1 cellular context compared by ENCODE assay signal in the genomic region with DNA sequence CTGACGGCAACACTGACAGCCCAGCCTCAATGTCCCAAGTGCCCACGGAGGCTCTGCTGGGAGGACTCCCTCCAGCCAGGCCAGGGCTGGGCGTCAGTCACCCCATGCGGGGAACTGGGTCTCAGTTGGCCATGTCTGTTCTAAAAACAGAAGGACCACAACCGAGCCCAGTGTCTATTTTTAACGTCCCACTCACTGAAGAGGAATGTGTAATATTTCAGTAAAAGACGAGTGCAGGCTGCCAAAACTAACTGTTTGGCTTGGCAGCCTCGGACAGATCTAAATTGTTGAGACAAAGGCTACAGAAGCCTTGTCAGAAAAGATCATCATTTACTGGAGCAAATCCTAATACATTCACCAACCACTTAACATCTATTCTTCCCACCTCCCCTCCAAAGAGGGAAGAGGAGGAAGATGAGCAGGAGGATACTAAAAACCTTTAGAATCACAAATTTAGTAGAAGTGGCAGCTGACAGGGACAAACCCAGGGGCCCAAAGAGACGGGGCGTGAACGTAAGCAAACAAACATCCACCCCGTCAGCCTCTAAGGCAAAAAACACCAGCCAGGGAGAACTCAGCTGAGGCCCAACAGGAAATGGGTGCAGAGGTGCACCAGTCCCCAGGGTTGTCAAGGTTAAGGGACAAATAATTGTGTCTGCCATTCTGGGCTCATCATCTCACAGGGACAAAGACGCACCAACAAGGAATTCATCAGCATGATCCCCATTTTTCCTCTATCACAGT.
TF ChIP-seq lines count a peak whose summit lies in the region.

No MANE protein-coding gene starts in this region.

TF ChIP-seq in GM23338, 12 proteins besides CTCF, POLR2A, EP300 and RAD21 (continued from another document):
- TF ChIP-seq, protein P1, sequence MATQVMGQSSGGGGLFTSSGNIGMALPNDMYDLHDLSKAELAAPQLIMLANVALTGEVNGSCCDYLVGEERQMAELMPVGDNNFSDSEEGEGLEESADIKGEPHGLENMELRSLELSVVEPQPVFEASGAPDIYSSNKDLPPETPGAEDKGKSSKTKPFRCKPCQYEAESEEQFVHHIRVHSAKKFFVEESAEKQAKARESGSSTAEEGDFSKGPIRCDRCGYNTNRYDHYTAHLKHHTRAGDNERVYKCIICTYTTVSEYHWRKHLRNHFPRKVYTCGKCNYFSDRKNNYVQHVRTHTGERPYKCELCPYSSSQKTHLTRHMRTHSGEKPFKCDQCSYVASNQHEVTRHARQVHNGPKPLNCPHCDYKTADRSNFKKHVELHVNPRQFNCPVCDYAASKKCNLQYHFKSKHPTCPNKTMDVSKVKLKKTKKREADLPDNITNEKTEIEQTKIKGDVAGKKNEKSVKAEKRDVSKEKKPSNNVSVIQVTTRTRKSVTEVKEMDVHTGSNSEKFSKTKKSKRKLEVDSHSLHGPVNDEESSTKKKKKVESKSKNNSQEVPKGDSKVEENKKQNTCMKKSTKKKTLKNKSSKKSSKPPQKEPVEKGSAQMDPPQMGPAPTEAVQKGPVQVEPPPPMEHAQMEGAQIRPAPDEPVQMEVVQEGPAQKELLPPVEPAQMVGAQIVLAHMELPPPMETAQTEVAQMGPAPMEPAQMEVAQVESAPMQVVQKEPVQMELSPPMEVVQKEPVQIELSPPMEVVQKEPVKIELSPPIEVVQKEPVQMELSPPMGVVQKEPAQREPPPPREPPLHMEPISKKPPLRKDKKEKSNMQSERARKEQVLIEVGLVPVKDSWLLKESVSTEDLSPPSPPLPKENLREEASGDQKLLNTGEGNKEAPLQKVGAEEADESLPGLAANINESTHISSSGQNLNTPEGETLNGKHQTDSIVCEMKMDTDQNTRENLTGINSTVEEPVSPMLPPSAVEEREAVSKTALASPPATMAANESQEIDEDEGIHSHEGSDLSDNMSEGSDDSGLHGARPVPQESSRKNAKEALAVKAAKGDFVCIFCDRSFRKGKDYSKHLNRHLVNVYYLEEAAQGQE (IDR thresholded peaks at IDR 0.05; ENCODE audit: unreplicated experiment): no peak
- TF ChIP-seq, protein P2, sequence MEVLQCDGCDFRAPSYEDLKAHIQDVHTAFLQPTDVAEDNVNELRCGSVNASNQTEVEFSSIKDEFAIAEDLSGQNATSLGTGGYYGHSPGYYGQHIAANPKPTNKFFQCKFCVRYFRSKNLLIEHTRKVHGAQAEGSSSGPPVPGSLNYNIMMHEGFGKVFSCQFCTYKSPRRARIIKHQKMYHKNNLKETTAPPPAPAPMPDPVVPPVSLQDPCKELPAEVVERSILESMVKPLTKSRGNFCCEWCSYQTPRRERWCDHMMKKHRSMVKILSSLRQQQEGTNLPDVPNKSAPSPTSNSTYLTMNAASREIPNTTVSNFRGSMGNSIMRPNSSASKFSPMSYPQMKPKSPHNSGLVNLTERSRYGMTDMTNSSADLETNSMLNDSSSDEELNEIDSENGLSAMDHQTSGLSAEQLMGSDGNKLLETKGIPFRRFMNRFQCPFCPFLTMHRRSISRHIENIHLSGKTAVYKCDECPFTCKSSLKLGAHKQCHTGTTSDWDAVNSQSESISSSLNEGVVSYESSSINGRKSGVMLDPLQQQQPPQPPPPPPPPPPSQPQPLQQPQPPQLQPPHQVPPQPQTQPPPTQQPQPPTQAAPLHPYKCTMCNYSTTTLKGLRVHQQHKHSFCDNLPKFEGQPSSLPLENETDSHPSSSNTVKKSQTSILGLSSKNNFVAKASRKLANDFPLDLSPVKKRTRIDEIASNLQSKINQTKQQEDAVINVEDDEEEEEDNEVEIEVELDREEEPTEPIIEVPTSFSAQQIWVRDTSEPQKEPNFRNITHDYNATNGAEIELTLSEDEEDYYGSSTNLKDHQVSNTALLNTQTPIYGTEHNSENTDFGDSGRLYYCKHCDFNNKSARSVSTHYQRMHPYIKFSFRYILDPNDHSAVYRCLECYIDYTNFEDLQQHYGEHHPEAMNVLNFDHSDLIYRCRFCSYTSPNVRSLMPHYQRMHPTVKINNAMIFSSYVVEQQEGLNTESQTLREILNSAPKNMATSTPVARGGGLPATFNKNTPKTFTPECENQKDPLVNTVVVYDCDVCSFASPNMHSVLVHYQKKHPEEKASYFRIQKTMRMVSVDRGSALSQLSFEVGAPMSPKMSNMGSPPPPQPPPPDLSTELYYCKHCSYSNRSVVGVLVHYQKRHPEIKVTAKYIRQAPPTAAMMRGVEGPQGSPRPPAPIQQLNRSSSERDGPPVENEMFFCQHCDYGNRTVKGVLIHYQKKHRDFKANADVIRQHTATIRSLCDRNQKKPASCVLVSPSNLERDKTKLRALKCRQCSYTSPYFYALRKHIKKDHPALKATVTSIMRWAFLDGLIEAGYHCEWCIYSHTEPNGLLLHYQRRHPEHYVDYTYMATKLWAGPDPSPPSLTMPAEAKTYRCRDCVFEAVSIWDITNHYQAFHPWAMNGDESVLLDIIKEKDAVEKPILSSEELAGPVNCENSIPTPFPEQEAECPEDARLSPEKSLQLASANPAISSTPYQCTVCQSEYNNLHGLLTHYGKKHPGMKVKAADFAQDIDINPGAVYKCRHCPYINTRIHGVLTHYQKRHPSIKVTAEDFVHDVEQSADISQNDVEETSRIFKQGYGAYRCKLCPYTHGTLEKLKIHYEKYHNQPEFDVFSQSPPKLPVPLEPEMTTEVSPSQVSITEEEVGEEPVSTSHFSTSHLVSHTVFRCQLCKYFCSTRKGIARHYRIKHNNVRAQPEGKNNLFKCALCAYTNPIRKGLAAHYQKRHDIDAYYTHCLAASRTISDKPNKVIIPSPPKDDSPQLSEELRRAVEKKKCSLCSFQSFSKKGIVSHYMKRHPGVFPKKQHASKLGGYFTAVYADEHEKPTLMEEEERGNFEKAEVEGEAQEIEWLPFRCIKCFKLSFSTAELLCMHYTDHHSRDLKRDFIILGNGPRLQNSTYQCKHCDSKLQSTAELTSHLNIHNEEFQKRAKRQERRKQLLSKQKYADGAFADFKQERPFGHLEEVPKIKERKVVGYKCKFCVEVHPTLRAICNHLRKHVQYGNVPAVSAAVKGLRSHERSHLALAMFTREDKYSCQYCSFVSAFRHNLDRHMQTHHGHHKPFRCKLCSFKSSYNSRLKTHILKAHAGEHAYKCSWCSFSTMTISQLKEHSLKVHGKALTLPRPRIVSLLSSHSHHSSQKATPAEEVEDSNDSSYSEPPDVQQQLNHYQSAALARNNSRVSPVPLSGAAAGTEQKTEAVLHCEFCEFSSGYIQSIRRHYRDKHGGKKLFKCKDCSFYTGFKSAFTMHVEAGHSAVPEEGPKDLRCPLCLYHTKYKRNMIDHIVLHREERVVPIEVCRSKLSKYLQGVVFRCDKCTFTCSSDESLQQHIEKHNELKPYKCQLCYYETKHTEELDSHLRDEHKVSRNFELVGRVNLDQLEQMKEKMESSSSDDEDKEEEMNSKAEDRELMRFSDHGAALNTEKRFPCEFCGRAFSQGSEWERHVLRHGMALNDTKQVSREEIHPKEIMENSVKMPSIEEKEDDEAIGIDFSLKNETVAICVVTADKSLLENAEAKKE (CRISPR knock-in tag; IDR thresholded peaks at IDR 0.05): no peak
- TF ChIP-seq ZNF114 (CRISPR knock-in tag; IDR thresholded peaks at IDR 0.05) (no peak), STAT1 (IDR thresholded peaks at IDR 0.05; ENCODE audit: unreplicated experiment) (no peak), EZH2 (IDR thresholded peaks at IDR 0.05; ENCODE audit: low read depth, unreplicated experiment) (no peak), JUNB (IDR thresholded peaks at IDR 0.05; ENCODE audit: unreplicated experiment) (no peak), NANOG (IDR thresholded peaks at IDR 0.05; ENCODE audit: borderline replicate concordance) (no peak), POLR2AphosphoS5 (IDR thresholded peaks at IDR 0.05; ENCODE audit: low read depth) (no peak)
